ENCODE assay signal across 22 cellular contexts in genomic region chr1:10421637-10422036, GRCh38. TPM values are rescaled to one million over a fixed set of nuclear protein-coding genes. Genes with fewer than 3 reads are reported as not detected.
DNase-seq lines count a peak whose midpoint lies in the region; ATAC-seq and TF ChIP-seq lines count a peak whose summit lies in the region.
"Had no signal": no experiment of that assay in that cellular context is flagged by ENCODE, and none has a peak within 500 bp of the region (broad histone marks: within the 10 kb centered on the region; RNA-seq: fewer than 3 reads in every experiment).

No MANE protein-coding gene starts in this region.

- no peaks in the 10 kb centered on the region for H3K4me1 Mint-ChIP-seq in stimulated activated memory B cell treated with anti-CD40 and anti-IgM and Interleukin-4, amounts not matched to agents 10 μg/mL and 1 μg/mL and 100 μg/mL, for 72 hours
- H3K4me1 Mint-ChIP-seq in MCF 10A (ENCODE audit: insufficient read depth, unreplicated experiment) = no peaks in the 10 kb centered on the region
- H3K4me1 Mint-ChIP-seq: CD8-positive, alpha-beta memory T cell had no signal

- CTCF ChIA-PET in MCF 10A (lab: Yijun Ruan, JAX) = interaction anchor here (1.6 kb wide), 1 partner anchor 8 kb away, joined by 5 read pairs; the partner anchor contains the start of gene CENPS

- H3F3A ChIP-seq in GM23248 (ENCODE audit: insufficient read depth) = no peaks in the 10 kb centered on the region

- DNase-seq in cardiac muscle cell (ENCODE audit: low read depth in 1 of 2, low spot score in 1 of 2) (no peak), Right ventricle myocardium inferior (ENCODE audit: missing footprints) (no peak), WERI-Rb-1 (no peak), GM23248 (no peak), MCF 10A (ENCODE audit: unreplicated experiment) (no peak)
- DNase-seq: CD8-positive, alpha-beta memory T cell; COR-L47; DMS 273 treated with DMSO at 0.1 percent for 48 hours; DMS53; DND-41; EL; H9; IMR-90; KBM-7 had no signal

- POLR2A ChIA-PET in MCF 10A (lab: Yijun Ruan, JAX) = interaction anchor here (1.5 kb wide), 1 partner anchor 34 kb away, joined by 3 read pairs; no protein-coding TSS in a partner anchor

- intact Hi-C loops in Right ventricle myocardium inferior (cut with DNase I) (no loop called here), MCF 10A (cut with micrococcal nuclease) (no loop called here)

- no peak overlapping the region for H3K9ac ChIP-seq in GM23248
- H3K9ac ChIP-seq: BLaER1 had no signal

- no TSS peak for BruUV-seq in MCF 10A (replicated peaks; lab: Mats Ljungman, UMichigan)

- no peak overlapping the region for H3K4me3 ChIP-seq in cardiac muscle cell
- no peak overlapping the region for H3K4me3 ChIP-seq in WERI-Rb-1 (ENCODE audit: low read depth, low read length)
- H3K4me3 ChIP-seq in neutrophil (ENCODE audit: low read depth in 1 of 2, low read length in 1 of 2) = no peak overlapping the region
- no peak overlapping the region for H3K4me3 ChIP-seq in GM23248
- H3K4me3 ChIP-seq: BLaER1, GM12878 had no signal

- H3K4me1 ChIP-seq in cardiac muscle cell (ENCODE audit: low read depth) (no peaks in the 10 kb centered on the region), neutrophil (ENCODE audit: control insufficient read depth in 1 of 2, insufficient read depth in 1 of 2, low read depth in 1 of 2, low read length in 1 of 2) (peaks cover 11 to 12% of the 10 kb centered on the region in 2 experiments), GM23248 (ENCODE audit: insufficient read depth) (no peaks in the 10 kb centered on the region)
- H3K4me1 ChIP-seq: BLaER1 had no signal

- H3K36me3 ChIP-seq in cardiac muscle cell = peaks cover 29% of the 10 kb centered on the region
- peaks cover 43% of the 10 kb centered on the region for H3K36me3 ChIP-seq in WERI-Rb-1
- H3K36me3 ChIP-seq in neutrophil = peaks cover 77% of the 10 kb centered on the region
- peaks cover 11% of the 10 kb centered on the region; the same call in 1 of the 2 replicates for H3K36me3 ChIP-seq in GM23248 (ENCODE audit: low read depth)

- H3K4me3 Mint-ChIP-seq in stimulated activated memory B cell treated with anti-CD40 and anti-IgM and Interleukin-4, amounts not matched to agents 10 μg/mL and 1 μg/mL and 100 μg/mL, for 72 hours = no peak overlapping the region
- no peak overlapping the region for H3K4me3 Mint-ChIP-seq in MCF 10A (ENCODE audit: unreplicated experiment)
- H3K4me3 Mint-ChIP-seq: CD8-positive, alpha-beta memory T cell; H9 had no signal

- peaks cover 47% of the 10 kb centered on the region for H3K36me3 Mint-ChIP-seq in stimulated activated memory B cell treated with anti-CD40 and anti-IgM and Interleukin-4, amounts not matched to agents 10 μg/mL and 1 μg/mL and 100 μg/mL, for 72 hours
- peaks cover 54% of the 10 kb centered on the region for H3K36me3 Mint-ChIP-seq in MCF 10A (ENCODE audit: insufficient read depth, unreplicated experiment)

- no peak for ATAC-seq in Right ventricle myocardium inferior
- no peak for ATAC-seq in stimulated activated memory B cell treated with anti-CD40 and anti-IgM and Interleukin-4, amounts not matched to agents 10 μg/mL and 1 μg/mL and 100 μg/mL, for 72 hours
- ATAC-seq: GM12878 had no signal

- no peaks in the 10 kb centered on the region for H3K9me2 ChIP-seq in GM23248 (ENCODE audit: insufficient read depth)

- no peak overlapping the region for H3K4me2 ChIP-seq in GM23248 (ENCODE audit: unreplicated experiment)
- H3K4me2 ChIP-seq: BLaER1 had no signal

- H3K27me3 Mint-ChIP-seq in stimulated activated memory B cell treated with anti-CD40 and anti-IgM and Interleukin-4, amounts not matched to agents 10 μg/mL and 1 μg/mL and 100 μg/mL, for 72 hours = no peaks in the 10 kb centered on the region
- H3K27me3 Mint-ChIP-seq in MCF 10A (ENCODE audit: insufficient read depth, unreplicated experiment) = no peaks in the 10 kb centered on the region
- H3K27me3 Mint-ChIP-seq: CD8-positive, alpha-beta memory T cell had no signal

- H3K9me3 ChIP-seq in cardiac muscle cell (ENCODE audit: low read depth) (no peaks in the 10 kb centered on the region), WERI-Rb-1 (ENCODE audit: severe bottlenecking) (no peaks in the 10 kb centered on the region), neutrophil (no peaks in the 10 kb centered on the region), GM23248 (ENCODE audit: low read depth) (no peaks in the 10 kb centered on the region)
- H3K9me3 ChIP-seq: BLaER1 had no signal

- H3K27ac Mint-ChIP-seq in stimulated activated memory B cell treated with anti-CD40 and anti-IgM and Interleukin-4, amounts not matched to agents 10 μg/mL and 1 μg/mL and 100 μg/mL, for 72 hours = no peak overlapping the region
- H3K27ac Mint-ChIP-seq in MCF 10A (ENCODE audit: low read depth, unreplicated experiment) = no peak overlapping the region

- WGBS in GM23248 (ENCODE audit: low coverage in 1 of 2, low lambda C conversion rate in 2 of 2, missing lambda C conversion rate in 2 of 2), 2 experiments = 97 to 99% methylated on average over 5 of the region's 5 CpGs

- no peak for TF ChIP-seq CTCF in cardiac muscle cell (IDR thresholded peaks at IDR 0.05; ENCODE audit: low read depth, low read length)
- no peak for TF ChIP-seq CTCF in WERI-Rb-1 (IDR thresholded peaks at IDR 0.05; ENCODE audit: low read depth, low read length)
- no peak for TF ChIP-seq CTCF in neutrophil (IDR thresholded peaks at IDR 0.05)
- TF ChIP-seq CTCF in MCF 10A (IDR thresholded peaks at IDR 0.05; ENCODE audit: unreplicated experiment) = no peak

- H3K9me3 Mint-ChIP-seq in stimulated activated memory B cell treated with anti-CD40 and anti-IgM and Interleukin-4, amounts not matched to agents 10 μg/mL and 1 μg/mL and 100 μg/mL, for 72 hours = no peaks in the 10 kb centered on the region
- H3K9me3 Mint-ChIP-seq in MCF 10A (ENCODE audit: unreplicated experiment) = no peaks in the 10 kb centered on the region
- H3K9me3 Mint-ChIP-seq: CD8-positive, alpha-beta memory T cell; H9 had no signal

- H3K27me3 ChIP-seq in cardiac muscle cell (no peaks in the 10 kb centered on the region), WERI-Rb-1 (ENCODE audit: insufficient read depth, low read depth, severe bottlenecking) (no peaks in the 10 kb centered on the region), neutrophil (no peaks in the 10 kb centered on the region), GM23248 (replicated peaks; ENCODE audit: insufficient read depth) (no peaks in the 10 kb centered on the region)
- H3K27me3 ChIP-seq: BLaER1 had no signal

- H3K27ac ChIP-seq in cardiac muscle cell = peak overlapping the region; percentile 72
- H3K27ac ChIP-seq in WERI-Rb-1 = peak overlapping the region; percentile 60
- H3K27ac ChIP-seq in neutrophil = peak overlapping the region; percentile 98
- no peak overlapping the region for H3K27ac ChIP-seq in GM23248
- H3K27ac ChIP-seq: 22Rv1, BLaER1 had no signal

- no peaks in the 10 kb centered on the region for H3K79me2 ChIP-seq in GM23248 (ENCODE audit: insufficient read depth)

- in situ Hi-C loops in GM23248 (cut with MboI) = no loop called here

- no peaks in the 10 kb centered on the region for H4K20me1 ChIP-seq in GM23248 (ENCODE audit: insufficient read depth)
- H4K20me1 ChIP-seq: BLaER1 had no signal

- H2AFZ ChIP-seq in GM23248 = no peak overlapping the region

RNA-seq across cellular contexts. Expression of gene CENPS, which starts 8.6 kb away (rescaled TPM):
- total RNA-seq in cardiac muscle cell (13.4 and 16.0 TPM in 2 replicates), Right ventricle myocardium inferior (7.6 TPM), MCF 10A (2022) (19.0 and 19.4 TPM in 2 replicates)
- polyA plus RNA-seq in cardiac muscle cell (30.6 and 46.3 TPM in 2 replicates), GM23248 (2016; fragmentation: Nextera tagmentation; extraction: Ambion mirVana) (34.1 and 34.3 TPM in 2 replicates)
- 12.6 and 25.4 TPM in 2 replicates for total RNA-seq in GM23248 (2014; rRNA removed; shearing (Covaris generic))

RNA-seq across cellular contexts. Expression of gene PGD, which starts 22.8 kb away (rescaled TPM):
- total RNA-seq in cardiac muscle cell = 162 and 214 TPM in 2 replicates
- polyA plus RNA-seq in cardiac muscle cell = 155 and 201 TPM in 2 replicates
- 42.1 TPM for total RNA-seq in Right ventricle myocardium inferior
- 51.7 and 59.1 TPM in 2 replicates for total RNA-seq in GM23248 (2014; rRNA removed; shearing (Covaris generic))
- 61.4 and 64.4 TPM in 2 replicates for polyA plus RNA-seq in GM23248 (2016; fragmentation: Nextera tagmentation; extraction: Ambion mirVana)
- 56.4 and 70.6 TPM in 2 replicates for total RNA-seq in MCF 10A (2022)

RNA-seq across cellular contexts. Expression of gene CORT, which starts 28.2 kb away (rescaled TPM):
- total RNA-seq in cardiac muscle cell = 2.3 and 3.1 TPM in 2 replicates
- 1.2 and 2.3 TPM in 2 replicates for polyA plus RNA-seq in cardiac muscle cell
- 0.32 TPM for total RNA-seq in Right ventricle myocardium inferior
- total RNA-seq in GM23248 (2014; rRNA removed; shearing (Covaris generic)) = 0.22 TPM in 1 of 2 replicates, not detected in the other
- 0.33 TPM in 1 of 2 replicates, not detected in the other for polyA plus RNA-seq in GM23248 (2016; fragmentation: Nextera tagmentation; extraction: Ambion mirVana)
- 0.66 TPM in 1 of 2 replicates, not detected in the other for total RNA-seq in MCF 10A (2022)
- total RNA-seq: G401, H9, HT1080, IMR-90 had no signal
- polyA plus RNA-seq: AG04450; CD8-positive, alpha-beta memory T cell had no signal

RNA-seq across cellular contexts. Expression of gene DFFA, which starts 50.7 kb away (rescaled TPM):
- total RNA-seq in cardiac muscle cell = 42.0 and 53.6 TPM in 2 replicates
- 47.5 and 69.4 TPM in 2 replicates for polyA plus RNA-seq in cardiac muscle cell
- total RNA-seq in Right ventricle myocardium inferior = 24.0 TPM
- 27.9 and 35.0 TPM in 2 replicates for total RNA-seq in GM23248 (2014; rRNA removed; shearing (Covaris generic))
- polyA plus RNA-seq in GM23248 (2016; fragmentation: Nextera tagmentation; extraction: Ambion mirVana) = 50.3 and 52.5 TPM in 2 replicates
- 51.3 and 55.7 TPM in 2 replicates for total RNA-seq in MCF 10A (2022)

RNA-seq across cellular contexts. Expression of gene PEX14, which starts 53.1 kb away (rescaled TPM):
- total RNA-seq in cardiac muscle cell = 29.2 and 32.1 TPM in 2 replicates
- 25.0 and 25.7 TPM in 2 replicates for polyA plus RNA-seq in cardiac muscle cell
- total RNA-seq in Right ventricle myocardium inferior = 17.8 TPM
- total RNA-seq in GM23248 (2014; rRNA removed; shearing (Covaris generic)) = 13.9 and 16.9 TPM in 2 replicates
- 20.1 and 22.4 TPM in 2 replicates for polyA plus RNA-seq in GM23248 (2016; fragmentation: Nextera tagmentation; extraction: Ambion mirVana)
- total RNA-seq in MCF 10A (2022) = 22.2 and 26.6 TPM in 2 replicates
